In genomic region chr1:234713440-234713839, GRCh38 we compare ENCODE assay signal across 18 cellular contexts.
DNase-seq lines count a peak whose midpoint lies in the region; ATAC-seq and TF ChIP-seq lines count a peak whose summit lies in the region.
"Had no signal": no experiment of that assay in that cellular context is flagged by ENCODE, and none has a peak within 500 bp of the region (broad histone marks: within the 10 kb centered on the region; RNA-seq: fewer than 3 reads in every experiment).

No MANE protein-coding gene starts in this region.

- H3K36me3 Mint-ChIP-seq in T-helper 17 cell (ENCODE audit: low read depth) = no peaks in the 10 kb centered on the region
- H3K36me3 Mint-ChIP-seq: CD4-positive, CD25-positive, alpha-beta regulatory T cell had no signal

- H3K4me1 ChIP-seq in HEK293 (ENCODE audit: control insufficient read depth, insufficient read depth, low read length) (peaks cover 6% of the 10 kb centered on the region; the same call in 1 of the 2 replicates), hepatocyte (ENCODE audit: insufficient read depth) (peaks cover 55% of the 10 kb centered on the region), mesendoderm (ENCODE audit: control insufficient read depth, low read depth, low read length) (no peaks in the 10 kb centered on the region), sigmoid colon (peaks cover 2 to 52% (median 44%) of the 10 kb centered on the region in 4 donors), tibial nerve (peaks cover 0 to 39% (median 31%) of the 10 kb centered on the region in 4 donors)

- H2BK120ac ChIP-seq in mesendoderm (ENCODE audit: low read depth, low read length) = no peak overlapping the region

- no peak for TF ChIP-seq EP300 in sigmoid colon (IDR thresholded peaks at IDR 0.05)
- TF ChIP-seq EP300 in tibial nerve (IDR thresholded peaks at IDR 0.05) = no peak

- no peaks in the 10 kb centered on the region for H3K36me3 ChIP-seq in HEK293 (ENCODE audit: control insufficient read depth in 2 of 2, insufficient read depth in 1 of 2, low read length in 2 of 2)
- no peaks in the 10 kb centered on the region for H3K36me3 ChIP-seq in hepatocyte (replicated peaks; ENCODE audit: insufficient read depth, low read depth)
- H3K36me3 ChIP-seq in mesendoderm (ENCODE audit: control insufficient read depth, insufficient read depth, low read length) = no peaks in the 10 kb centered on the region
- no peaks in the 10 kb centered on the region for H3K36me3 ChIP-seq in sigmoid colon
- H3K36me3 ChIP-seq in tibial nerve = no peaks in the 10 kb centered on the region
- H3K36me3 ChIP-seq: BLaER1 had no signal

- H4K20me1 ChIP-seq in hepatocyte (ENCODE audit: insufficient read depth, poor library complexity, severe bottlenecking) = no peaks in the 10 kb centered on the region
- H4K20me1 ChIP-seq: BLaER1 had no signal

- H3K56ac ChIP-seq in mesendoderm (ENCODE audit: low read length) = no peak overlapping the region

- TF ChIP-seq CTCF in HEK293 (tag by site-specific recombination; IDR thresholded peaks at IDR 0.05) = no peak
- no peak for TF ChIP-seq CTCF in hepatocyte (IDR thresholded peaks at IDR 0.05; ENCODE audit: poor library complexity)
- TF ChIP-seq CTCF in sigmoid colon (IDR thresholded peaks at IDR 0.05) = no peak
- no peak for TF ChIP-seq CTCF in tibial nerve (IDR thresholded peaks at IDR 0.05)

- H4K5ac ChIP-seq in mesendoderm (ENCODE audit: low read length) = no peak overlapping the region

- H3K9me2 ChIP-seq in hepatocyte (replicated peaks; ENCODE audit: insufficient read depth) = no peaks in the 10 kb centered on the region
- H3K9me2 ChIP-seq: SK-N-SH had no signal

- H3K9ac ChIP-seq in mesendoderm (ENCODE audit: low read length) = no peak overlapping the region
- H3K9ac ChIP-seq: BLaER1, SK-N-SH had no signal

- no peaks in the 10 kb centered on the region for H3K79me1 ChIP-seq in mesendoderm (ENCODE audit: low read length)

- H3K27me3 Mint-ChIP-seq in T-helper 17 cell = no peaks in the 10 kb centered on the region

- H2AFZ ChIP-seq in hepatocyte = no peak overlapping the region

- H3K18ac ChIP-seq in mesendoderm (ENCODE audit: low read length) = no peak overlapping the region

- intact Hi-C loops in sigmoid colon (cut with DNase I) = no loop called here

- no peak overlapping the region for H4K8ac ChIP-seq in mesendoderm (ENCODE audit: low read depth, low read length)

- H3K4me3 ChIP-seq in HEK293 (ENCODE audit: low read depth, low read length) (no peak overlapping the region), hepatocyte (no peak overlapping the region), mesendoderm (ENCODE audit: low read length) (no peak overlapping the region), sigmoid colon (no peak overlapping the region), tibial nerve (no peak overlapping the region)
- H3K4me3 ChIP-seq: BLaER1, K562 had no signal

- peaks cover 7% of the 10 kb centered on the region for H3K4me1 Mint-ChIP-seq in T-helper 17 cell

- H3K27ac Mint-ChIP-seq in T-helper 17 cell = no peak overlapping the region
- H3K27ac Mint-ChIP-seq: CD4-positive, CD25-positive, alpha-beta regulatory T cell had no signal

- no peak overlapping the region for H2AK5ac ChIP-seq in mesendoderm (ENCODE audit: low read length)

- H3K9me3 ChIP-seq in HEK293 (ENCODE audit: control insufficient read depth, insufficient read depth, low read depth, low read length) (no peaks in the 10 kb centered on the region), hepatocyte (ENCODE audit: low read depth) (no peaks in the 10 kb centered on the region), sigmoid colon (no peaks in the 10 kb centered on the region), tibial nerve (no peaks in the 10 kb centered on the region), T-helper 17 cell (ENCODE audit: control insufficient read depth, low read length, poor library complexity, severe bottlenecking) (no peaks in the 10 kb centered on the region)
- H3K9me3 ChIP-seq: BLaER1, SK-N-SH had no signal

- TF ChIP-seq POLR2A in sigmoid colon (IDR thresholded peaks at IDR 0.05) = no peak
- no peak for TF ChIP-seq POLR2A in tibial nerve (IDR thresholded peaks at IDR 0.05)

- H3K4me3 Mint-ChIP-seq in T-helper 17 cell = no peak overlapping the region
- H3K4me3 Mint-ChIP-seq: CD4-positive, CD25-positive, alpha-beta regulatory T cell had no signal

- DNase-seq in hepatocyte (ENCODE audit: low spot score) (no peak), mesendoderm (no peak), sigmoid colon (peak; percentile 40), tibial nerve (ENCODE audit: low spot score in 2 of 2) (no peak), T-helper 17 cell (no peak)
- DNase-seq: CD4-positive, CD25-positive, alpha-beta regulatory T cell; Kasumi-1; NCI-H1092 treated with DMSO at 0.1 percent for 48 hours; NCI-H1436; NCI-H1930; NCI-H446; NCI-H524 treated with DMSO at 0.1 percent for 48 hours; NCI-H774; SK-N-SH had no signal

- H3K23ac ChIP-seq in mesendoderm (ENCODE audit: low read length) = peak overlapping the region; percentile 54

- CTCF ChIA-PET in HEK293 (lab: Yijun Ruan, JAX) = interaction anchor here (0.6 to 1.4 kb wide), 2 partner anchors 214 to 391 kb away, joined by 3 to 5 read pairs; no protein-coding TSS in a partner anchor

- POLR2A ChIA-PET in HEK293 (lab: Yijun Ruan, JAX) = no interaction called here

- no peak overlapping the region for H2BK15ac ChIP-seq in mesendoderm (replicated peaks; ENCODE audit: low read depth)

- H2BK5ac ChIP-seq in mesendoderm (ENCODE audit: low read length) = no peak overlapping the region

- no peak overlapping the region for H3K4me2 ChIP-seq in hepatocyte
- H3K4me2 ChIP-seq in mesendoderm (ENCODE audit: low read length) = no peak overlapping the region
- H3K4me2 ChIP-seq: BLaER1, SK-N-SH had no signal

- ATAC-seq in T-helper 17 cell (no peak), SK-N-SH treated with all-trans-retinoic acid at 6 μM for 48 hours (no peak)
- ATAC-seq: K562 had no signal

- H3K27me3 ChIP-seq in hepatocyte = no peaks in the 10 kb centered on the region
- H3K27me3 ChIP-seq in mesendoderm (ENCODE audit: insufficient read depth, low read length, poor library complexity) = no peaks in the 10 kb centered on the region
- no peaks in the 10 kb centered on the region for H3K27me3 ChIP-seq in sigmoid colon
- H3K27me3 ChIP-seq in tibial nerve = no peaks in the 10 kb centered on the region
- H3K27me3 ChIP-seq: BLaER1 had no signal

- 91% methylated on average over 11 of the region's 11 CpGs for WGBS in hepatocyte (ENCODE audit: low lambda C conversion rate, missing lambda C conversion rate)
- WGBS in mesendoderm (ENCODE audit: extremely low coverage, insufficient coverage, low lambda C conversion rate) = no CpG with 5 or more reads among the region's 11 CpGs
- 87 to 89% methylated on average over 11 of the region's 11 CpGs for WGBS in sigmoid colon, 2 donors
- 85 to 92% methylated on average over 11 of the region's 11 CpGs for WGBS in tibial nerve, 2 donors

- H3K27ac ChIP-seq in HEK293 (ENCODE audit: extremely low read depth, low read depth, low read length) (no peak overlapping the region), hepatocyte (peak overlapping the region; percentile 96), mesendoderm (ENCODE audit: low read depth, low read length) (no peak overlapping the region), sigmoid colon (no peak overlapping the region), tibial nerve (no peak overlapping the region)
- H3K27ac ChIP-seq: BLaER1 had no signal

- no peaks in the 10 kb centered on the region for H3K79me2 ChIP-seq in hepatocyte
- no peaks in the 10 kb centered on the region for H3K79me2 ChIP-seq in mesendoderm (ENCODE audit: control insufficient read depth, insufficient read depth, low read length)

- no peak overlapping the region for H3K4ac ChIP-seq in mesendoderm (ENCODE audit: low read depth, low read length)

TF ChIP-seq in HEK293, 187 proteins besides CTCF, POLR2A, EP300 and RAD21 (continues in another document):
- 0 out of 2 replicates have a peak, but pooled peaks have one; percentile 33 for TF ChIP-seq ZBTB20 (tag by site-specific recombination; IDR thresholded peaks at IDR 0.05)

TF ChIP-seq in SK-N-SH treated with all-trans-retinoic acid at 6 μM for 48 hours, 23 proteins besides CTCF, POLR2A, EP300 and RAD21:
- TF ChIP-seq PATZ1 (CRISPR knock-in tag; IDR thresholded peaks at IDR 0.05; ENCODE audit: borderline replicate concordance) (no peak), ISL1 (CRISPR knock-in tag; IDR thresholded peaks at IDR 0.05) (no peak), ZNF565 (CRISPR knock-in tag; conservative IDR thresholded peaks at IDR 0.05; ENCODE audit: low read depth) (no peak), TCF4 (CRISPR knock-in tag; IDR thresholded peaks at IDR 0.05; ENCODE audit: borderline replicate concordance) (no peak)
